8 cellular contexts compared by ENCODE assay signal in the genomic region with DNA sequence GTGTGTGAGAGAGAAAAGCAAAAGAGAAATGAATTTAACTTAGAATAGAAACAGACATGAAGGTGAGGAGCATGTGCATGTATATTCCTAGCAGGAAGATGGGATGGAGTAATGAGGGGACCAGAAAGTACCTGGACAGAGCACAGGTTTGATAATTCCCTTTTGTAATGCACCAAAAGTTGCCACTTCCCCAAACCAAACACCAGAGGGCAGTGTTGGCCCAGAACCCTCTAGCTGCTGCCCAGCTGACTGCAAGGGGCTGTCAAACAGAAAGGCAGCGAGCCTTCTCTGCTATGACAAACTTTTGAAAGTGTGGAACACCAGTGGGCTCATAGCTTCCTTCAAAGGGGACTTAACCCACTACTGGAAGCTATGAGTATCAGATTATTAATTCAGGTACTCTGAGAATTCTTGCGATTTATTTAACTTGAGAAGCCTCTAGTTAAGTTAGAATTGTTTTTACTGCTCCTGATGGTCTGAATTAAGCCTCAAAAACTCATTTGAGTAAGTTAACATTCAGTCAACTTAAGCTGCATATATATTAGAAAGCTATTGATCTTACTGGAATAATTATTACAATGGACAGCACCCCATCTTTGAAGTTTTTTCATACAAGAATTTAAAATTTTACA.
A peak's percentile ranks its signal among the peaks of the same experiment; 100 is the strongest.
DNase-seq lines count a peak whose midpoint lies in the region; ATAC-seq and TF ChIP-seq lines count a peak whose summit lies in the region.

No MANE protein-coding gene starts in this region.

- no peaks in the 10 kb centered on the region for H3K36me3 Mint-ChIP-seq in CD14-positive monocyte

- peak; percentile 94 for ATAC-seq in GM19025 (IDR thresholded peaks at IDR 0.05; ENCODE audit: low read depth, unreplicated experiment)
- peak; percentile 92 for ATAC-seq in HG03135 (IDR thresholded peaks at IDR 0.05; ENCODE audit: unreplicated experiment)

- no peaks in the 10 kb centered on the region for H3K4me1 Mint-ChIP-seq in CD14-positive monocyte

- H3K27me3 Mint-ChIP-seq in CD14-positive monocyte (ENCODE audit: low read depth in 3 of 3), result peaks cover 3 to 5% (median 3%) of the 10 kb centered on the region in 3 donors

- H3K9me3 Mint-ChIP-seq in CD14-positive monocyte, result no peaks in the 10 kb centered on the region

- no peak overlapping the region for H3K4me3 Mint-ChIP-seq in CD14-positive monocyte

- intact Hi-C loops in CD14-positive monocyte (cut with micrococcal nuclease), result no loop called here

- TF ChIP-seq CTCF in CD14-positive monocyte (IDR thresholded peaks at IDR 0.05) (peak; percentile 96), epithelial cell of esophagus (IDR thresholded peaks at IDR 0.05; ENCODE audit: insufficient read depth, low read depth, low read length, missing control alignments) (peak; percentile 96)

- no peak overlapping the region for H3K27ac Mint-ChIP-seq in CD14-positive monocyte

- H3K4me3 ChIP-seq in epithelial cell of esophagus (ENCODE audit: low read length), result no peak overlapping the region

- DNase-seq in CD14-positive monocyte (ENCODE audit: low spot score) (peak; percentile 59), NCI-H748 treated with DMSO at 0.1 percent for 48 hours (lab: John Stamatoyannopoulos, UW) (peak; percentile 6), epithelial cell of esophagus (ENCODE audit: low read depth) (peak; percentile 71), myocyte (ENCODE audit: low read depth) (peak; percentile 83)
- peak; percentile 16 to 19 for DNase-seq in activated CD8-positive, alpha-beta memory T cell treated with anti-CD3 and anti-CD28 coated beads for 4 hours (ENCODE audit: low read depth in 2 of 2)
- peak; percentile 29 for DNase-seq in stimulated activated CD8-positive, alpha-beta memory T cell treated with anti-CD3 and anti-CD28 coated beads, Interleukin-7, amount 100 ng/mL, for 24 hours (ENCODE audit: low read depth)

Comparison
In these comparisons a context has a peak if more than half of its experiments do, and no peak if none do; other contexts are left out.
1. DNase-seq: peak in every context shown above with its lines; median percentile 83 in myocyte; 71 in epithelial cell of esophagus; 59 in CD14-positive monocyte; 29 in stimulated activated CD8-positive, alpha-beta memory T cell treated with anti-CD3 and anti-CD28 coated beads, Interleukin-7, amount 100 ng/mL, for 24 hours; 18 in activated CD8-positive, alpha-beta memory T cell treated with anti-CD3 and anti-CD28 coated beads for 4 hours; 6 in NCI-H748 treated with DMSO at 0.1 percent for 48 hours.